In the genomic region with DNA sequence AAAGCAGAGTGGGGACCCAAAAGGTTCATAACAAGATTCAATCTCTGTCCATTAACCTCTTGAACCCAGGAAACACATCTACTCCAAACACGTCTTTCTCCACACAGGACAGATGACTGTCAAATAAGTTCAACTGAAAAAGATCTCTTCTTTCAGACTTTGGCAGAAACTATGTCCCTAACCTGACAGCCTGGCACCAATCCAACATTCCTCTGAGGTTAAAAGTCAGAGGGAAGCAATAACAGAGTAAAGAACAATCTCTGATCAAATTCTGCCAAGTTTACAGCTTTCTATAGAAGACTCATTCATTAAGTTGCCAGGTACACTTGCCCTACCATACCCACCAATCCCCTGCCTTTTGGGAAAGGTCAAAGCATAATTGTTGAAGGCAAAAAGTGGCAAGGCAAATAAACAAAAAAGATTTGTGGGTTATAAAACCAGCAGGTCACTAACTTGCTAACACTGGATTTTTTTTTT, we compare ENCODE assay signal across 17 cellular contexts. TPM values are rescaled to one million over a fixed set of nuclear protein-coding genes. Genes with fewer than 3 reads are reported as not detected.
DNase-seq lines count a peak whose midpoint lies in the region; ATAC-seq and TF ChIP-seq lines count a peak whose summit lies in the region.
"Had no signal": no experiment of that assay in that cellular context is flagged by ENCODE, and none has a peak within 500 bp of the region (broad histone marks: within the 10 kb centered on the region; RNA-seq: fewer than 3 reads in every experiment).

No MANE protein-coding gene starts in this region.

- CTCF ChIA-PET in Calu3 (lab: Charles Lee) (interaction anchor here (0.9 kb wide), 1 partner anchor 14 kb away, joined by 4 read pairs; no protein-coding TSS in a partner anchor), mammary epithelial cell (lab: Charles Lee; ENCODE audit: low non-redundant PET) (no interaction called here)

- WGBS in mammary epithelial cell (ENCODE audit: low coverage, missing lambda C conversion rate) = 64% methylated on average over 1 of the region's 1 CpG

- no peak for TF ChIP-seq CTCF in Calu3 (IDR thresholded peaks at IDR 0.05; ENCODE audit: unreplicated experiment)
- no peak for TF ChIP-seq CTCF in mammary epithelial cell (conservative IDR thresholded peaks at IDR 0.05 in 1 of 2, IDR thresholded peaks at IDR 0.05 in 1 of 2; ENCODE audit: extremely low read depth in 1 of 2, insufficient read depth in 1 of 2, low read depth in 1 of 2, low read length in 2 of 2)

- peak; percentile 57 for DNase-seq in Calu3
- peak; percentile 26 for DNase-seq in LoVo (ENCODE audit: low spot score)
- DNase-seq in mammary epithelial cell = peak; percentile 5
- DNase-seq in mucosa of gallbladder (ENCODE audit: low spot score) = peak; percentile 39
- no peak for DNase-seq in NCI-H2107 treated with DMSO at 0.1 percent for 48 hours (lab: John Stamatoyannopoulos, UW; ENCODE audit: unreplicated experiment)
- DNase-seq in amygdala (lab: John Stamatoyannopoulos, UW) = no peak
- DNase-seq: activated CD4-positive, alpha-beta memory T cell treated with anti-CD3 and anti-CD28 coated beads for 36 hours; activated effector memory CD4-positive, alpha-beta T cell treated with anti-CD3 and anti-CD28 coated beads, Interleukin-2, amount 50 U/mL, for 16 hours; central memory CD4-positive, alpha-beta T cell; erythroblast; hypothalamus; MG63; NCI-H2081 treated with DMSO at 0.1 percent for 48 hours had no signal

- peaks cover 10% of the 10 kb centered on the region for H3K36me3 ChIP-seq in mammary epithelial cell (ENCODE audit: insufficient read depth, low read length)

- H3K4me1 ChIP-seq in mammary epithelial cell (ENCODE audit: insufficient read depth, low read length) = peaks cover 18% of the 10 kb centered on the region
- H3K4me1 ChIP-seq: parathyroid adenoma had no signal

- dilution Hi-C loops in mammary epithelial cell (cut with HindIII; ENCODE audit: low sequenced_read_pairs) = no loop called here

- no peak overlapping the region for H3K4me2 ChIP-seq in mammary epithelial cell (ENCODE audit: insufficient read depth, low read depth, low read length)

- ATAC-seq in GM18519 (IDR thresholded peaks at IDR 0.05; ENCODE audit: low FRiP score, unreplicated experiment) = no peak
- no peak for ATAC-seq in GM21423 (IDR thresholded peaks at IDR 0.05; ENCODE audit: unreplicated experiment)

- H3K27me3 Mint-ChIP-seq in Calu3 (ENCODE audit: unreplicated experiment) = no peaks in the 10 kb centered on the region
- H3K27me3 Mint-ChIP-seq: activated CD4-positive, alpha-beta memory T cell treated with anti-CD3 and anti-CD28 coated beads for 36 hours had no signal

- no peaks in the 10 kb centered on the region for H4K20me1 ChIP-seq in mammary epithelial cell (ENCODE audit: insufficient read depth, low read length)

- H3K4me3 Mint-ChIP-seq in Calu3 (ENCODE audit: low read depth, unreplicated experiment) = no peak overlapping the region
- H3K4me3 Mint-ChIP-seq: activated CD4-positive, alpha-beta memory T cell treated with anti-CD3 and anti-CD28 coated beads for 36 hours; B cell had no signal

- no peaks in the 10 kb centered on the region for H3K9me3 Mint-ChIP-seq in Calu3 (ENCODE audit: low read depth, unreplicated experiment)
- H3K9me3 Mint-ChIP-seq: activated CD4-positive, alpha-beta memory T cell treated with anti-CD3 and anti-CD28 coated beads for 36 hours had no signal

- H3K9ac ChIP-seq in mammary epithelial cell (ENCODE audit: insufficient read depth, low read length) = no peak overlapping the region
- H3K9ac ChIP-seq: parathyroid adenoma had no signal

- intact Hi-C loops in Calu3 (cut with micrococcal nuclease; ENCODE audit: unreplicated experiment) (loop anchor here (5.0 kb wide), 1 partner anchor 39 kb away; no protein-coding TSS in a partner anchor), mammary epithelial cell (cut with micrococcal nuclease) (no loop called here)

- no peak overlapping the region for H2AFZ ChIP-seq in mammary epithelial cell (ENCODE audit: low read depth, low read length)
- H2AFZ ChIP-seq: parathyroid adenoma had no signal

- H3K36me3 Mint-ChIP-seq in Calu3 (ENCODE audit: insufficient read depth, unreplicated experiment) = peaks cover 12% of the 10 kb centered on the region

- H3K9me3 ChIP-seq in mammary epithelial cell (replicated peaks; ENCODE audit: insufficient read depth, low read length) = no peaks in the 10 kb centered on the region
- H3K9me3 ChIP-seq: MG63 had no signal

- H3K27me3 ChIP-seq in mammary epithelial cell (ENCODE audit: insufficient read depth, low read length) = no peaks in the 10 kb centered on the region
- H3K27me3 ChIP-seq: MG63 had no signal

- in situ Hi-C loops in mammary epithelial cell (cut with MboI; ENCODE audit: low sequenced_read_pairs in 2 of 2) = no loop called here

- H3K27ac ChIP-seq in mammary epithelial cell (ENCODE audit: insufficient read depth, low read depth, low read length) = no peak overlapping the region
- H3K27ac ChIP-seq: parathyroid adenoma had no signal

- no peak overlapping the region for H3K4me3 ChIP-seq in mammary epithelial cell (replicated peaks in 1 of 3; ENCODE audit: insufficient read depth in 1 of 3, low read depth in 2 of 3, low read length in 3 of 3)
- H3K4me3 ChIP-seq: MG63 had no signal

- H3K4me1 Mint-ChIP-seq in Calu3 (ENCODE audit: low read depth, unreplicated experiment) = peaks cover 19% of the 10 kb centered on the region

- H3K79me2 ChIP-seq in mammary epithelial cell (ENCODE audit: insufficient read depth, low read length) = peaks cover 46% of the 10 kb centered on the region
- H3K79me2 ChIP-seq: parathyroid adenoma had no signal

- no peak overlapping the region for H3K27ac Mint-ChIP-seq in Calu3 (ENCODE audit: unreplicated experiment)
- H3K27ac Mint-ChIP-seq: activated CD4-positive, alpha-beta memory T cell treated with anti-CD3 and anti-CD28 coated beads for 36 hours; B cell had no signal

- no TSS peak for BruUV-seq in Calu3 (replicated peaks; lab: Mats Ljungman, UMichigan)
- no TSS peak for BruUV-seq in mammary epithelial cell (replicated peaks; lab: Mats Ljungman, UMichigan)

RNA-seq across cellular contexts. Expression of a gene that starts 31.9 kb away (rescaled TPM):
- 34.9 and 36.6 TPM in 2 replicates for total RNA-seq in Calu3 (2022)
- 10 to 100 TPM; 14.3 to 21.6 TPM for total RNA-seq in mammary epithelial cell
- 5.9 TPM for polyA plus RNA-seq in mammary epithelial cell
- 31.0 TPM for polyA minus RNA-seq in mammary epithelial cell
- 35.2 TPM for total RNA-seq in mucosa of gallbladder

RNA-seq across cellular contexts. Expression of a gene that starts 41.9 kb away (rescaled TPM):
- total RNA-seq in Calu3 (2022) (32.3 and 35.7 TPM in 2 replicates), mammary epithelial cell (10 to 100 TPM in 1 of 2 donors, 1 to 10 TPM in 1; 7.3 to 14.4 TPM), mucosa of gallbladder (97.8 TPM)
- polyA plus RNA-seq in mammary epithelial cell = 8.7 TPM
- 15.2 TPM for polyA minus RNA-seq in mammary epithelial cell
- total RNA-seq: B cell had no signal

RNA-seq across cellular contexts. Expression of a gene that starts 51.0 kb away (rescaled TPM):
- 167 and 188 TPM in 2 replicates for total RNA-seq in Calu3 (2022)
- total RNA-seq in mammary epithelial cell = 10 to 100 TPM; 14.2 to 68.8 TPM
- 29.5 TPM for polyA plus RNA-seq in mammary epithelial cell
- polyA minus RNA-seq in mammary epithelial cell = 86.0 TPM
- total RNA-seq in mucosa of gallbladder = 43.7 TPM

Comparison
In these comparisons a context has a peak if more than half of its experiments do, and no peak if none do; other contexts are left out.
1. DNase-seq: peak in Calu3 (single experiment), LoVo (single experiment), mammary epithelial cell (single experiment) and mucosa of gallbladder (single experiment); none in NCI-H2107 treated with DMSO at 0.1 percent for 48 hours (single experiment) and amygdala (0 of 56).